ENCODE assay signal across 16 cellular contexts in the genomic region with DNA sequence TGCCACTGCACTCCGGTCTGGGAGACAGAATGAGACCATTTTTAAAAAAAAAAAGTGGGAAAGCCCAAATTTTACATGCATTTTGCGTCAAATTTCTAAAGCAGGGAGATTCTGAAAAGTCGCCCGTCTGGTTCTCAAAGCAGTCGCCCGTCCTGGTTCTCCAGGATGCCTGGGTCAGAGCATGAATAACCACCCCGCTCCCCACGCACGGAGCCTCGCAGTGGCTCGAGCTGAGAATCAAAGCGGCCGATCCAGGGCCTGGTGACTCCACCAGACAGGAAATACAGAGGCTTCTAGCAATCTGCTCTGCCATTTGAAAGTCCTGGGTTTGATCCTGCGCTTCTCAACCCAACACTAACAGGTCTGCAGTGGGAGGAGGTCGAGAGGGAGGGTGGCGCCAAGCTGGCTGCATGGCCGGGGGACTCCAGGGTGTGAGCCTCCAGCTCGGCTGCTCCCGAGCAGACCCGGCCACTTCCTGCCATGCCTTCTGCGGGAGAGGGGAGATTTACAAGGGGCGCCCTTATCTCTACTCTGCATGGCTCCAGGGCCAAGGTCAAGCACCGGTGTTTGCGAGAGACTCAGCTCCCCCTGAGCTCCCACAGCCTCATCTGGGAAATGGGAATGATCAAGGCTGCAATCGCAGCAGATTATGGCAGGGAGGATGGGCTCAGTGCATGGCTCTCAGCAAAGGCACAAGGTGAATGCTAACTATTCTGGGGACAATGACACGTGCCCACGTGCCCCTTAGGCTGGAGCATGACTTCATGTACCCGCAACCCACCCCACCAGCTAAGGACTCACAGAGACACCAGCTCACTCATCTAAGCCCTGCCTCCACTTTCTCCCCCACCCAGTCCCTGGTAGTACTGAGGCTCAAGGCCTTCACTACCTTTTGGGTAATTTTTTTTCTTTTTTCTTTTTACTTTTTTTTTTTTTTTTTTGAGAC. TPM values are rescaled to one million over a fixed set of nuclear protein-coding genes. Genes with fewer than 3 reads are reported as not detected.
A peak's percentile ranks its signal among the peaks of the same experiment; 100 is the strongest.
DNase-seq lines count a peak whose midpoint lies in the region; ATAC-seq and TF ChIP-seq lines count a peak whose summit lies in the region.
"Had no signal": no experiment of that assay in that cellular context is flagged by ENCODE, and none has a peak within 500 bp of the region (broad histone marks: within the 10 kb centered on the region; RNA-seq: fewer than 3 reads in every experiment).

No MANE protein-coding gene starts in this region.

- peak overlapping the region in 2 of 3 experiments; percentile 52 to 61; a peak in 2 of 7 replicates for H3K27ac Mint-ChIP-seq in H9
- H3K27ac Mint-ChIP-seq: type B pancreatic cell had no signal

- no peak overlapping the region for H2AFZ ChIP-seq in H9 (ENCODE audit: low read length)
- no peak overlapping the region for H2AFZ ChIP-seq in hepatocyte
- H2AFZ ChIP-seq in PC-3 (ENCODE audit: low read length): no peak overlapping the region

- H3K9me3 ChIP-seq in H9 (ENCODE audit: control insufficient read depth, low read depth, low read length) (no peaks in the 10 kb centered on the region), hepatocyte (ENCODE audit: low read depth) (no peaks in the 10 kb centered on the region), PC-3 (ENCODE audit: low read length) (no peaks in the 10 kb centered on the region)

- H3K4me2 ChIP-seq in H9 (ENCODE audit: insufficient read depth, insufficient read length, low read length) (no peak overlapping the region), hepatocyte (peak overlapping the region; percentile 45), PC-3 (ENCODE audit: low read length) (no peak overlapping the region)

- H4K5ac ChIP-seq in H9 (ENCODE audit: insufficient read length, low read depth, low read length): no peak overlapping the region

- H2BK12ac ChIP-seq in H9 (ENCODE audit: insufficient read length, low read depth, low read length): no peak overlapping the region

- H3K36me3 ChIP-seq in hepatocyte (replicated peaks; ENCODE audit: insufficient read depth, low read depth) (no peaks in the 10 kb centered on the region), PC-3 (ENCODE audit: low read depth, low read length) (peaks cover 3% of the 10 kb centered on the region; the same call in 1 of the 2 replicates)

- no peak overlapping the region for H2AK5ac ChIP-seq in H9 (ENCODE audit: insufficient read length, low read length)

- H2BK15ac ChIP-seq in H9 (ENCODE audit: low read depth, low read length): no peak overlapping the region

- no peaks in the 10 kb centered on the region for H3K27me3 Mint-ChIP-seq in H9 (ENCODE audit: low read depth)
- H3K27me3 Mint-ChIP-seq: type B pancreatic cell had no signal

- DNase-seq in A172 (ENCODE audit: low spot score) (peak; percentile 48), H9 (no peak), UCSD-AML1 (lab: John Stamatoyannopoulos, UW; ENCODE audit: unreplicated experiment) (peak; percentile 48), hepatocyte (ENCODE audit: low spot score) (peak; percentile 46), pons (ENCODE audit: low spot score) (no peak), PC-3 (no peak), NAMALWA (ENCODE audit: low spot score) (no peak)
- DNase-seq: DMS53; head of caudate nucleus; left cardiac atrium; NCI-H2029; stimulated activated CD4-positive, alpha-beta T cell treated with anti-CD3 and anti-CD28 coated beads, Interleukin-1b, Interleukin-23, amount 100 ng/mL, for 48 hours; T1000 had no signal

- no TSS peak for BruUV-seq in PC-3 (replicated peaks; lab: Mats Ljungman, UMichigan)

- H3K9ac ChIP-seq in H9 (ENCODE audit: extremely low read depth, insufficient read length, low read length) (peak overlapping the region; percentile 4), PC-3 (ENCODE audit: low read length) (no peak overlapping the region)

- TF ChIP-seq CTCF in H9 (conservative IDR thresholded peaks at IDR 0.05) (no peak), hepatocyte (IDR thresholded peaks at IDR 0.05; ENCODE audit: poor library complexity) (no peak), PC-3 (conservative IDR thresholded peaks at IDR 0.05; ENCODE audit: low read depth, low read length) (no peak)

- H3K14ac ChIP-seq in H9 (ENCODE audit: insufficient read depth, low read length): no peak overlapping the region

- H4K8ac ChIP-seq in H9 (replicated peaks; ENCODE audit: insufficient read length, low read depth, low read length): no peak overlapping the region

- H3K23me2 ChIP-seq in H9 (ENCODE audit: insufficient read length, low read depth, low read length, poor library complexity, severe bottlenecking): no peaks in the 10 kb centered on the region

- peaks cover 16 to 35% (median 27%) of the 10 kb centered on the region in 3 experiments; a peak in 5 of 7 replicates for H3K36me3 Mint-ChIP-seq in H9 (ENCODE audit: insufficient read depth in 1 of 3, low read depth in 3 of 3)
- H3K36me3 Mint-ChIP-seq: type B pancreatic cell had no signal

- H3K56ac ChIP-seq in H9 (ENCODE audit: insufficient read length, low read depth, low read length): no peak overlapping the region

- H3K23ac ChIP-seq in H9 (ENCODE audit: insufficient read length, low read depth, low read length): no peak overlapping the region

- H3K79me2 ChIP-seq in H9 (ENCODE audit: insufficient read depth, low read length) (no peaks in the 10 kb centered on the region), hepatocyte (peaks cover 8% of the 10 kb centered on the region), PC-3 (ENCODE audit: low read length) (peaks cover 27% of the 10 kb centered on the region)

- H3K18ac ChIP-seq in H9 (ENCODE audit: insufficient read length, low read depth, low read length): no peak overlapping the region

- no peak overlapping the region for H3K27ac ChIP-seq in H9 (ENCODE audit: insufficient read length, low read depth, low read length)
- peak overlapping the region; percentile 1 for H3K27ac ChIP-seq in hepatocyte
- H3K27ac ChIP-seq in PC-3 (ENCODE audit: low read length): no peak overlapping the region

- no peaks in the 10 kb centered on the region for H4K20me1 ChIP-seq in H9 (ENCODE audit: control insufficient read depth, insufficient read depth, insufficient read length)
- no peaks in the 10 kb centered on the region for H4K20me1 ChIP-seq in hepatocyte (ENCODE audit: insufficient read depth, poor library complexity, severe bottlenecking)
- 0 out of 2 replicates have a peak, but pooled peaks cover 7% of the 10 kb centered on the region for H4K20me1 ChIP-seq in PC-3 (ENCODE audit: low read length)

- no peak overlapping the region for H3T11ph ChIP-seq in H9 (ENCODE audit: low read length)

- CTCF ChIA-PET in PC-3 (lab: Charles Lee): no interaction called here

- no peaks in the 10 kb centered on the region for H3K9me2 ChIP-seq in hepatocyte (replicated peaks; ENCODE audit: insufficient read depth)
- H3K9me2 ChIP-seq in PC-3 (replicated peaks; ENCODE audit: low read length): no peaks in the 10 kb centered on the region

- H3K9me3 Mint-ChIP-seq in H9: no peaks in the 10 kb centered on the region
- H3K9me3 Mint-ChIP-seq: type B pancreatic cell had no signal

- H3K4me3 Mint-ChIP-seq in H9: no peak overlapping the region; a peak in 1 of 5 replicates
- H3K4me3 Mint-ChIP-seq: type B pancreatic cell had no signal

- H4K91ac ChIP-seq in H9 (ENCODE audit: insufficient read length, low read depth, low read length): no peak overlapping the region

- H3K4me3 ChIP-seq in hepatocyte: no peak overlapping the region
- H3K4me3 ChIP-seq in PC-3 (ENCODE audit: low read length): no peak overlapping the region

- H3K27me3 ChIP-seq in H9 (ENCODE audit: insufficient read depth, low read length) (no peaks in the 10 kb centered on the region), hepatocyte (no peaks in the 10 kb centered on the region), PC-3 (ENCODE audit: low read length) (no peaks in the 10 kb centered on the region)

- no peaks in the 10 kb centered on the region for H3F3A ChIP-seq in PC-3 (ENCODE audit: low read length, unreplicated experiment)

- H3K4me1 ChIP-seq in H9 (ENCODE audit: insufficient read depth, low read length): peaks cover 2% of the 10 kb centered on the region; the same call in 1 of the 2 replicates
- peaks cover 12% of the 10 kb centered on the region for H3K4me1 ChIP-seq in hepatocyte (ENCODE audit: insufficient read depth)
- H3K4me1 ChIP-seq in PC-3 (ENCODE audit: insufficient read depth, low read length): peaks cover 18% of the 10 kb centered on the region

- intact Hi-C loops in PC-3 (cut with micrococcal nuclease): no loop called here

- H3K79me1 ChIP-seq in H9 (ENCODE audit: insufficient read depth, low read depth, low read length, poor library complexity, severe bottlenecking): no peaks in the 10 kb centered on the region

- POLR2A ChIA-PET in PC-3 (lab: Charles Lee; ENCODE audit: unreplicated experiment): no interaction called here

- H2BK20ac ChIP-seq in H9 (ENCODE audit: low read depth, low read length, poor library complexity, severe bottlenecking): no peak overlapping the region

- no peak overlapping the region for H2BK5ac ChIP-seq in H9 (ENCODE audit: insufficient read length, low read length)

- peaks cover 4 to 13% of the 10 kb centered on the region in 2 experiments for H3K4me1 Mint-ChIP-seq in H9

- no peak overlapping the region for H2BK120ac ChIP-seq in H9 (ENCODE audit: low read depth, low read length, poor library complexity, severe bottlenecking)

- ATAC-seq in GM18519 (IDR thresholded peaks at IDR 0.05; ENCODE audit: low FRiP score, unreplicated experiment) (no peak), PC-3 (no peak)
- ATAC-seq: left cardiac atrium, Right ventricle myocardium inferior had no signal

- no peak overlapping the region for H3K4ac ChIP-seq in H9 (ENCODE audit: low read depth, low read length)

- no CpG with 5 or more reads among the region's 28 CpGs for WGBS in H9 (ENCODE audit: extremely low coverage, insufficient read length, low lambda C conversion rate)
- 40% methylated on average over 27 of the region's 28 CpGs for WGBS in hepatocyte (ENCODE audit: low lambda C conversion rate, missing lambda C conversion rate)

RNA-seq across cellular contexts. Expression of gene FBXL18, which starts 16.2 kb away (rescaled TPM):
- total RNA-seq in A172 (2014; rRNA removed; shearing (Covaris generic)): 7.9 and 8.0 TPM in 2 replicates
- total RNA-seq in H9 (2021) (22.2 and 22.6 TPM in 2 replicates), hepatocyte (3.1 and 4.2 TPM in 2 replicates), PC-3 (2014; rRNA removed) (10.2 and 16.2 TPM in 2 replicates)
- 3.2 and 4.0 TPM in 2 replicates for polyA plus RNA-seq in hepatocyte

RNA-seq across cellular contexts. Expression of gene ACTB, which starts 33.0 kb away (rescaled TPM):
- 4,174 and 4,857 TPM in 2 replicates for total RNA-seq in A172 (2014; rRNA removed; shearing (Covaris generic))
- total RNA-seq in H9 (2021): 5,597 and 5,803 TPM in 2 replicates
- total RNA-seq in hepatocyte: 1,721 and 2,048 TPM in 2 replicates
- 6,911 and 7,012 TPM in 2 replicates for polyA plus RNA-seq in hepatocyte
- total RNA-seq in PC-3 (2014; rRNA removed): 1,825 and 2,289 TPM in 2 replicates

Comparison
In these comparisons a context has a peak if more than half of its experiments do, and no peak if none do; other contexts are left out.
1. DNase-seq: peak in A172 (single experiment), UCSD-AML1 (single experiment) and hepatocyte (single experiment); none in H9 (single experiment), pons (single experiment), PC-3 (single experiment) and NAMALWA (single experiment).